ENCODE assay signal across 8 cellular contexts in the genomic region with DNA sequence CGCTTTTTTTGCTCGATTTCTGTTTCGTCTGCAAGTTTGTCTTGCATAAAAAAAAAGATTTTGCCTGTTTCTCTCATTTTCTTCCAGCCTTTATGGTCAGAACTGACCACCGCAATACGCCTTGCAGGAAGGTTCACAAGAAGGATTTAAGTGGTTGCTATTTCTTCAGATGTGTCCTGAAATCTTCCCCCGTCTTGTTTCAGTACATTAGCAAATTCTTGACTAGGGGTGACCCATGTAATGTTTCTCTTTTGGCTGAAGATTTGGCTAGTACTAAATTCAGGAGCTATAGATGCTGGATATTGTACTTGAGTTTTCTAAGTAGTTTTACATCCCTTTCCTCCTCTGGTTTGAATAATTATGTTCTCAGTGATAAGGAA. TPM values are rescaled to one million over a fixed set of nuclear protein-coding genes. Genes with fewer than 3 reads are reported as not detected.
DNase-seq lines count a peak whose midpoint lies in the region; ATAC-seq and TF ChIP-seq lines count a peak whose summit lies in the region.

No MANE protein-coding gene starts in this region.

- peaks cover 19% of the 10 kb centered on the region; the same call in 1 of the 2 replicates for H3F3A ChIP-seq in SU-DHL-6 (ENCODE audit: insufficient read depth)

- ATAC-seq in GM18498 (IDR thresholded peaks at IDR 0.05; ENCODE audit: unreplicated experiment) = no peak

- H3K27ac ChIP-seq in SU-DHL-6 (ENCODE audit: low read depth, low read length) = no peak overlapping the region

- H2AFZ ChIP-seq in SU-DHL-6 (ENCODE audit: low read depth, low read length, severe bottlenecking) = no peak overlapping the region

- peak overlapping the region; percentile 70 for H3K4me2 ChIP-seq in SU-DHL-6 (ENCODE audit: low read depth, low read length, poor library complexity, severe bottlenecking)

- H3K9me3 ChIP-seq in SU-DHL-6 (ENCODE audit: insufficient read depth, low read length) = no peaks in the 10 kb centered on the region

- peak overlapping the region; percentile 62 for H3K9ac ChIP-seq in SU-DHL-6 (ENCODE audit: low read length)

- intact Hi-C loops in head of caudate nucleus (cut with DNase I) = loop anchor here (5.0 to 10.0 kb wide), 2 partner anchors 103 to 196 kb away; partner anchors contain the start of gene ZCCHC2

- peaks cover 44% of the 10 kb centered on the region for H3K79me2 ChIP-seq in SU-DHL-6 (ENCODE audit: insufficient read depth, low read length)

- TF ChIP-seq CTCF in GM12875 (IDR thresholded peaks at IDR 0.05; ENCODE audit: borderline replicate concordance, insufficient read depth, low read depth, low read length) (no peak), SU-DHL-6 (IDR thresholded peaks at IDR 0.05; ENCODE audit: insufficient read depth, low read length, poor library complexity, severe bottlenecking) (no peak)

- DNase-seq in fibroblast of peridontal ligament (ENCODE audit: extremely low read depth) (peak; percentile 29), renal cortical epithelial cell (ENCODE audit: low read depth) (peak; percentile 16), germinal center (ENCODE audit: low spot score) (no peak), head of caudate nucleus (no peak), NCI-H446 (lab: John Stamatoyannopoulos, UW) (no peak)

- 0 out of 2 replicates have a peak, but pooled peaks cover 2% of the 10 kb centered on the region for H3K36me3 ChIP-seq in SU-DHL-6 (ENCODE audit: low read length)

- H3K9me2 ChIP-seq in SU-DHL-6 (replicated peaks; ENCODE audit: insufficient read depth, low read length) = no peaks in the 10 kb centered on the region

- H3K4me3 ChIP-seq in GM12875 (ENCODE audit: low read depth, low read length) (peak overlapping the region; percentile 85), SU-DHL-6 (ENCODE audit: insufficient read depth, low read length, poor library complexity, severe bottlenecking) (peak overlapping the region; percentile 51)

- peaks cover 47% of the 10 kb centered on the region for H4K20me1 ChIP-seq in SU-DHL-6 (ENCODE audit: low read depth, low read length)

- H3K27me3 ChIP-seq in SU-DHL-6 (ENCODE audit: low read length) = no peaks in the 10 kb centered on the region

RNA-seq across cellular contexts. Expression of gene PHLPP1, which starts 2.5 kb away (rescaled TPM):
- 9.2 and 13.2 TPM in 2 replicates for total RNA-seq in renal cortical epithelial cell

Comparison
In these comparisons a context has a peak if more than half of its experiments do, and no peak if none do; other contexts are left out.
1. DNase-seq: peak in fibroblast of peridontal ligament (single experiment) and renal cortical epithelial cell (single experiment); none in germinal center (single experiment), head of caudate nucleus (0 of 42) and NCI-H446 (0 of 2).